ENCODE assay signal across 20 cellular contexts in genomic region chr14:32720927-32721326, GRCh38.
"Had no signal": no experiment of that assay in that cellular context is flagged by ENCODE, and none has a peak within 500 bp of the region (broad histone marks: within the 10 kb centered on the region; RNA-seq: fewer than 3 reads in every experiment).

No MANE protein-coding gene starts in this region.

- FAIRE-seq: kidney had no signal

- H3K36me3 ChIP-seq: spleen, thoracic aorta, upper lobe of right lung had no signal

- H3K27ac Mint-ChIP-seq: activated B cell treated with CpG ODN at 0.5 μM for 24 hours; activated CD4-positive, alpha-beta T cell treated with anti-CD3 and anti-CD28 coated beads, Interleukin-2, amount 10 ng/mL, durations not matched to agents 24 days and 14 days; activated CD8-positive, alpha-beta T cell treated with anti-CD3 and anti-CD28 coated beads, Interleukin-2, amount 10 ng/mL, durations not matched to agents 7 days and 5 days; activated naive CD8-positive, alpha-beta T cell treated with anti-CD3 and anti-CD28 coated beads, Interleukin-2, amount 10 ng/mL, durations not matched to agents 7 days and 5 days; effector memory CD8-positive, alpha-beta T cell; natural killer cell; T-helper 2 cell treated with Interferon-gamma antibody and Interleukin-4, amounts not matched to agents 5 μg/mL and 100 μg/mL, for 36 hours had no signal

- H3K27me3 ChIP-seq: left lung, spleen, upper lobe of right lung had no signal

- H3K27ac ChIP-seq: epithelial cell of prostate, left lung, spleen, thoracic aorta, upper lobe of right lung had no signal

- H3K4me1 Mint-ChIP-seq: activated B cell treated with CpG ODN at 0.5 μM for 24 hours; activated CD4-positive, alpha-beta T cell treated with anti-CD3 and anti-CD28 coated beads, Interleukin-2, amount 10 ng/mL, durations not matched to agents 24 days and 14 days; activated naive CD8-positive, alpha-beta T cell treated with anti-CD3 and anti-CD28 coated beads, Interleukin-2, amount 10 ng/mL, durations not matched to agents 7 days and 5 days; natural killer cell had no signal

- H3K9me3 Mint-ChIP-seq: activated B cell treated with CpG ODN at 0.5 μM for 24 hours; activated CD4-positive, alpha-beta T cell treated with anti-CD3 and anti-CD28 coated beads, Interleukin-2, amount 10 ng/mL, durations not matched to agents 24 days and 14 days; activated naive CD8-positive, alpha-beta T cell treated with anti-CD3 and anti-CD28 coated beads, Interleukin-2, amount 10 ng/mL, durations not matched to agents 7 days and 5 days; T-helper 2 cell treated with Interferon-gamma antibody and Interleukin-4, amounts not matched to agents 5 μg/mL and 100 μg/mL, for 36 hours had no signal

- H3K4me3 ChIP-seq: left lung, spleen, thoracic aorta, upper lobe of right lung had no signal

- H3K36me3 Mint-ChIP-seq: activated naive CD8-positive, alpha-beta T cell treated with anti-CD3 and anti-CD28 coated beads, Interleukin-2, amount 10 ng/mL, durations not matched to agents 7 days and 5 days; natural killer cell had no signal

- H3K27me3 Mint-ChIP-seq: activated B cell treated with CpG ODN at 0.5 μM for 24 hours; activated CD4-positive, alpha-beta T cell treated with anti-CD3 and anti-CD28 coated beads, Interleukin-2, amount 10 ng/mL, durations not matched to agents 24 days and 14 days; activated naive CD8-positive, alpha-beta T cell treated with anti-CD3 and anti-CD28 coated beads, Interleukin-2, amount 10 ng/mL, durations not matched to agents 7 days and 5 days; effector memory CD8-positive, alpha-beta T cell had no signal

- DNase-seq: activated B cell treated with CpG ODN at 0.5 μM for 24 hours; activated CD4-positive, alpha-beta T cell treated with anti-CD3 and anti-CD28 coated beads, Interleukin-2, amount 10 ng/mL, durations not matched to agents 24 days and 14 days; activated CD8-positive, alpha-beta T cell treated with anti-CD3 and anti-CD28 coated beads, Interleukin-2, amount 10 ng/mL, durations not matched to agents 7 days and 5 days; activated naive CD4-positive, alpha-beta T cell; activated naive CD8-positive, alpha-beta T cell treated with anti-CD3 and anti-CD28 coated beads, Interleukin-2, amount 10 ng/mL, durations not matched to agents 7 days and 5 days; anterior cingulate cortex; dermis blood vessel endothelial cell; effector memory CD8-positive, alpha-beta T cell; hippocampal formation; kidney; left lung; mesenchymal stem cell; natural killer cell; nucleus accumbens; spleen; SW 1271; upper lobe of right lung had no signal

- H3K9me3 ChIP-seq: left lung, spleen, thoracic aorta, upper lobe of right lung had no signal

- H3K4me3 Mint-ChIP-seq: activated B cell treated with CpG ODN at 0.5 μM for 24 hours; activated CD4-positive, alpha-beta T cell treated with anti-CD3 and anti-CD28 coated beads, Interleukin-2, amount 10 ng/mL, durations not matched to agents 24 days and 14 days; activated CD8-positive, alpha-beta T cell treated with anti-CD3 and anti-CD28 coated beads, Interleukin-2, amount 10 ng/mL, durations not matched to agents 7 days and 5 days; activated naive CD8-positive, alpha-beta T cell treated with anti-CD3 and anti-CD28 coated beads, Interleukin-2, amount 10 ng/mL, durations not matched to agents 7 days and 5 days; effector memory CD8-positive, alpha-beta T cell; natural killer cell; T-helper 2 cell treated with Interferon-gamma antibody and Interleukin-4, amounts not matched to agents 5 μg/mL and 100 μg/mL, for 36 hours had no signal

- H3K4me1 ChIP-seq: left lung, spleen, upper lobe of right lung had no signal

- ATAC-seq: activated CD8-positive, alpha-beta T cell treated with anti-CD3 and anti-CD28 coated beads, Interleukin-2, amount 10 ng/mL, durations not matched to agents 7 days and 5 days; effector memory CD8-positive, alpha-beta T cell; left lung; natural killer cell; upper lobe of right lung had no signal
